11 cellular contexts compared by ENCODE assay signal in the genomic region with DNA sequence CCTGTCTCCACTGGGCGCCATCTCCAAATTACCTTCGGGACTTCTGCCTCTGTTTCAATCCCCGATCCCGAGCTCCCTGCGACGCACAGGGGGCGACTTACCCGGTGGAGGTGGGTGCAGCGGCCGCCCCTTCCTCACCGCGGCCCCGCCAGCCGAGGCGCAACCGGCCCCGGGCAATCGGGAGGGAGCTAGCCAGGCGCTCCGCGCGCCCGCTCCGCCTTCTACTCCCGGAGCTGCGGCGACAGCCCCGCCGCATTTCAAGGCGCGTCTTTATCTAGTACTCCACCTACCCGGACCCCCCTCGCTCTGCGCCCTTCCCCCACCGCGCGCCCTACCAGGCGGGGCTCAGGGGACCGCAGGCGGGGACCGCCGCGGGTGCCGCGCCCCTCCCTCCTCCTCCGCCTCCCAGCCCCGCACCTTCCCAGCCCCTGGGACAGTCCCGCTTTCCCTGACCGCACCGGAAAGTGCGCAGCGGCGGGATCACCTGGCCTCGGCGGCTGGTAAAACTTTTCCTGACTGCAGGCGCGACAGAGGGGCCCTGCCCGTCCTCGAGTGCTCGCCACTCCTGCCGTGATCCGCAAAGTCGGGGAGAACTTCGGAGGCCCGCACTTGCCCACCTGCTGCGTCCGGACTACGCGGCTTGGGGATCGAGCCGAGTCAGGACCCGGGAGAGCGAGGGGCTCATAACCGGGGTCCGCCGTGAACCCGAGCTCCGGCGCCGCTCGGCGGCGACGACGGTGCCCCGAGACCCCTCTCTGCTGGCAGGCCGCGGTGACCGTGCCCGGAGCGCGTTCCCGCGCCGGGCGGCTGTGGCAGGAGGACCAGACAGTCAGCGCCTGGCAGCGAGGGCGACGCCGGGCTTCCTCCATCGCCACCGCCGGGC. TPM values are rescaled to one million over a fixed set of nuclear protein-coding genes. Genes with fewer than 3 reads are reported as not detected.
DNase-seq lines count a peak whose midpoint lies in the region; ATAC-seq and TF ChIP-seq lines count a peak whose summit lies in the region.
"Had no signal": no experiment of that assay in that cellular context is flagged by ENCODE, and none has a peak within 500 bp of the region (broad histone marks: within the 10 kb centered on the region; RNA-seq: fewer than 3 reads in every experiment).

No MANE protein-coding gene starts in this region.

- H3K36me3 Mint-ChIP-seq in neural progenitor cell = no peaks in the 10 kb centered on the region
- H3K36me3 Mint-ChIP-seq: mesothelial cell of epicardium had no signal

- H3K36me3 ChIP-seq in ectodermal cell (ENCODE audit: control insufficient read depth, insufficient read depth, low read length) (no peaks in the 10 kb centered on the region), neural progenitor cell (no peaks in the 10 kb centered on the region)
- H3K36me3 ChIP-seq: ascending aorta had no signal

- no peak for ATAC-seq in HG03520 (IDR thresholded peaks at IDR 0.05; ENCODE audit: unreplicated experiment)

- H3K27ac ChIP-seq in ectodermal cell (ENCODE audit: insufficient read depth, low read depth, low read length, poor library complexity, severe bottlenecking) = no peak overlapping the region
- H3K27ac ChIP-seq in neural progenitor cell = no peak overlapping the region
- H3K27ac ChIP-seq: ascending aorta had no signal

- H3K4me1 ChIP-seq in ectodermal cell (ENCODE audit: control insufficient read depth, insufficient read depth, low read length) = peaks cover 29% of the 10 kb centered on the region
- peaks cover 40% of the 10 kb centered on the region for H3K4me1 ChIP-seq in neural progenitor cell

- peaks cover 79% of the 10 kb centered on the region for H4K20me1 ChIP-seq in neural progenitor cell (ENCODE audit: low read depth)

- H3K4me1 Mint-ChIP-seq in neural progenitor cell = peaks cover 19% of the 10 kb centered on the region

- H3K27ac Mint-ChIP-seq in neural progenitor cell = no peak overlapping the region
- H3K27ac Mint-ChIP-seq: mesothelial cell of epicardium had no signal

- in situ Hi-C loops in GM13976 (cut with MboI; ENCODE audit: low sequenced_read_pairs, unreplicated experiment) = loop anchor here (25.0 kb wide), 2 partner anchors 410 to 1160 kb away; a partner anchor contains a TSS

- peaks cover 8% of the 10 kb centered on the region for H3K9me3 Mint-ChIP-seq in neural progenitor cell
- H3K9me3 Mint-ChIP-seq: mesothelial cell of epicardium had no signal

- peak overlapping the region; percentile 2 for H2AFZ ChIP-seq in neural progenitor cell (replicated peaks)

- H3K4me3 ChIP-seq in LNCaP clone FGC (ENCODE audit: low read depth, low read length) (peak overlapping the region; percentile 18; the same call in 1 of the 2 replicates), ectodermal cell (ENCODE audit: insufficient read depth, low read depth, low read length) (peak overlapping the region; percentile 27), neural progenitor cell (peak overlapping the region; percentile 52)

- H3K27me3 Mint-ChIP-seq in neural progenitor cell (ENCODE audit: insufficient read depth, low read depth) = peaks cover 86% of the 10 kb centered on the region

- DNase-seq in GM13976 (ENCODE audit: low spot score) (peak; percentile 15), LNCaP clone FGC (ENCODE audit: low read depth) (no peak), neural progenitor cell (ENCODE audit: low spot score) (peak; percentile 67), OCI-M2 (lab: John Stamatoyannopoulos, UW; ENCODE audit: unreplicated experiment) (no peak), T-helper 2 cell (no peak)
- DNase-seq: activated CD4-positive, CD25-positive, alpha-beta regulatory T cell treated with anti-CD3 and anti-CD28 coated beads, Interleukin-2, amount 50 U/mL, for 72 hours had no signal

- TF ChIP-seq CTCF in GM13976 (IDR thresholded peaks at IDR 0.05; ENCODE audit: borderline replicate concordance, control extremely low read depth, extremely low read depth, insufficient read depth, missing control alignments) (no peak), LNCaP clone FGC (IDR thresholded peaks at IDR 0.05; ENCODE audit: control insufficient read depth, extremely low read depth, insufficient read depth) (no peak), neural progenitor cell (IDR thresholded peaks at IDR 0.05) (no peak)

- H3K9me3 ChIP-seq in ectodermal cell (ENCODE audit: control insufficient read depth, low read length) (no peaks in the 10 kb centered on the region), neural progenitor cell (ENCODE audit: low read depth) (no peaks in the 10 kb centered on the region)
- H3K9me3 ChIP-seq: ascending aorta had no signal

- H3K4me3 Mint-ChIP-seq in neural progenitor cell = no peak overlapping the region

- H3K79me2 ChIP-seq in neural progenitor cell (ENCODE audit: low read depth) = no peaks in the 10 kb centered on the region

- H3F3A ChIP-seq in neural progenitor cell (ENCODE audit: low read depth) = peaks cover 15% of the 10 kb centered on the region

- no peak overlapping the region for H3K9ac ChIP-seq in neural progenitor cell

- 1% methylated on average over 104 of the region's 104 CpGs for WGBS in ectodermal cell, 2 experiments

- H3K4me2 ChIP-seq in neural progenitor cell = peak overlapping the region; percentile 76

- H3K27me3 ChIP-seq in ectodermal cell (ENCODE audit: control insufficient read depth, insufficient read depth, low read length, poor library complexity, severe bottlenecking) (peaks cover 100% of the 10 kb centered on the region), neural progenitor cell (peaks cover 100% of the 10 kb centered on the region)

RNA-seq across cellular contexts. Expression of a gene that starts 8.0 kb away (rescaled TPM):
- not detected for polyA plus RNA-seq in ectodermal cell (2013, experiment 1 of 4)
- polyA plus RNA-seq in ectodermal cell (2013, experiment 2 of 4) = not detected
- polyA plus RNA-seq in ectodermal cell (2013, experiment 3 of 4) = not detected
- polyA plus RNA-seq in ectodermal cell (2013, experiment 4 of 4) = not detected
- not detected in 2 replicates for total RNA-seq in neural progenitor cell (ENCODE audit: low replicate concordance)
- total RNA-seq: ascending aorta, fibroblast of lung, mesothelial cell of epicardium had no signal
- polyA plus RNA-seq: fibroblast of lung had no signal

Comparison
In these comparisons a context has a peak if more than half of its experiments do, and no peak if none do; other contexts are left out.
1. DNase-seq: peak in GM13976 (single experiment) and neural progenitor cell (single experiment); none in LNCaP clone FGC (single experiment), OCI-M2 (single experiment) and T-helper 2 cell (0 of 5).
2. Peak in every context shown above with its lines, with median percentiles within 50 percentile points of each other: H3K4me3 ChIP-seq.